18 cellular contexts compared by ENCODE assay signal in genomic region chr6:79134699-79135474, GRCh38. TPM values are rescaled to one million over a fixed set of nuclear protein-coding genes. Genes with fewer than 3 reads are reported as not detected.
DNase-seq lines count a peak whose midpoint lies in the region; ATAC-seq, FAIRE-seq and TF ChIP-seq lines count a peak whose summit lies in the region.
"Had no signal": no experiment of that assay in that cellular context is flagged by ENCODE, and none has a peak within 500 bp of the region (broad histone marks: within the 10 kb centered on the region; RNA-seq: fewer than 3 reads in every experiment).

No MANE protein-coding gene starts in this region.

- no peak for FAIRE-seq in H1 (lab: Jason Lieb, UNC)
- FAIRE-seq in D721Med (lab: Jason Lieb, UNC): no peak
- FAIRE-seq: GM18507 had no signal

- H3K4me3 ChIP-seq in Karpas-422 (ENCODE audit: low read length) (no peak overlapping the region), H1 (ENCODE audit: extremely low read depth in 1 of 4, insufficient read depth in 2 of 4, low read depth in 3 of 4, low read length in 4 of 4) (0 out of 8 replicates have a peak overlapping the region, but pooled peaks of 1 of the 4 experiments have one; percentile 12), adrenal gland (no peak overlapping the region)
- H3K4me3 ChIP-seq: left lung, SJSA1 had no signal

- no peaks in the 10 kb centered on the region for H3K4me1 Mint-ChIP-seq in activated T-cell treated with anti-CD3 and anti-CD28 coated beads, Interleukin-2, amount 50 U/mL, for 4 hours (ENCODE audit: low read depth)

- CTCF ChIA-PET in H1 (lab: Charles Lee; ENCODE audit: partially characterized antibody): interaction anchor here (0.7 to 1.5 kb wide), 2 partner anchors 9 to 48 kb away, joined by 3 to 4 read pairs; no protein-coding TSS in a partner anchor

- H4K5ac ChIP-seq in H1 (ENCODE audit: insufficient read length, low read depth, low read length): no peak overlapping the region

- TF ChIP-seq CTCF in H1 (IDR thresholded peaks at IDR 0.05; ENCODE audit: control extremely low read depth in 1 of 3, insufficient read depth in 1 of 3, low read depth in 1 of 3, low read length in 3 of 3) (peak in 2 of 3 experiments; percentile 6 to 8; a peak in 2 of 4 replicates), D721Med (IDR thresholded peaks at IDR 0.05; ENCODE audit: insufficient read depth, missing control alignments) (no peak), adrenal gland (IDR thresholded peaks at IDR 0.05) (no peak)

- H4K8ac ChIP-seq in H1 (ENCODE audit: extremely low read depth, insufficient read depth, low read length): no peak overlapping the region; the same call in 1 of the 2 replicates

- peak overlapping the region; percentile 87 for H2BK120ac ChIP-seq in H1 (replicated peaks; ENCODE audit: low read depth, low read length)

- no peak overlapping the region for H3K23ac ChIP-seq in H1 (ENCODE audit: insufficient read length)

- no peak overlapping the region for H2AK5ac ChIP-seq in H1 (ENCODE audit: low read depth, low read length)

- H3K4me3 Mint-ChIP-seq in activated T-cell treated with anti-CD3 and anti-CD28 coated beads, Interleukin-2, amount 50 U/mL, for 4 hours: no peak overlapping the region
- H3K4me3 Mint-ChIP-seq: HFFc6 had no signal

- no peaks in the 10 kb centered on the region for H3K9me2 ChIP-seq in Karpas-422 (replicated peaks; ENCODE audit: insufficient read depth, low read length)

- no peak overlapping the region for H3K56ac ChIP-seq in H1 (replicated peaks; ENCODE audit: insufficient read length, low read depth, low read length)

- no peak overlapping the region for H4K91ac ChIP-seq in H1 (replicated peaks; ENCODE audit: insufficient read length, low read length)

- no peaks in the 10 kb centered on the region for H3K79me1 ChIP-seq in H1 (ENCODE audit: low read depth, low read length)

- peak overlapping the region; percentile 39; the same call in 1 of the 2 replicates for H2BK12ac ChIP-seq in H1 (ENCODE audit: low read depth, low read length)

- H3K27me3 Mint-ChIP-seq in activated T-cell treated with anti-CD3 and anti-CD28 coated beads, Interleukin-2, amount 50 U/mL, for 4 hours (ENCODE audit: low read depth): peaks cover 23% of the 10 kb centered on the region

- TF ChIP-seq EP300 in H1 (IDR thresholded peaks at IDR 0.05; ENCODE audit: borderline replicate concordance in 1 of 2, low read depth in 2 of 2, low read length in 2 of 2): no peak

- no peak overlapping the region for H3K27ac ChIP-seq in Karpas-422 (ENCODE audit: low read length)
- H3K27ac ChIP-seq in H1 (ENCODE audit: low read depth, low read length): no peak overlapping the region
- H3K27ac ChIP-seq in adrenal gland: no peak overlapping the region
- H3K27ac ChIP-seq: left lung, SJSA1 had no signal

- no peak overlapping the region; the same call in 1 of the 2 replicates for H3K18ac ChIP-seq in H1 (ENCODE audit: extremely low read depth, low read length)

- H3K79me2 ChIP-seq in Karpas-422 (ENCODE audit: low read length) (no peaks in the 10 kb centered on the region), H1 (ENCODE audit: control insufficient read depth in 1 of 2, insufficient read depth in 2 of 2, low read length in 2 of 2) (no peaks in the 10 kb centered on the region)

- intact Hi-C loops in adrenal gland (cut with DNase I): no loop called here

- H2BK5ac ChIP-seq in H1 (ENCODE audit: low read depth, low read length): no peak overlapping the region; the same call in 1 of the 2 replicates

- no peaks in the 10 kb centered on the region for H3K36me3 Mint-ChIP-seq in activated T-cell treated with anti-CD3 and anti-CD28 coated beads, Interleukin-2, amount 50 U/mL, for 4 hours (ENCODE audit: insufficient read depth)

- POLR2A ChIA-PET in H1 (lab: Charles Lee; ENCODE audit: partially characterized antibody): interaction anchor here (0.8 kb wide), 1 partner anchor 226 kb away, joined by 3 read pairs; no protein-coding TSS in a partner anchor

- H4K20me1 ChIP-seq in Karpas-422 (ENCODE audit: insufficient read depth, low read depth, low read length): no peaks in the 10 kb centered on the region
- no peaks in the 10 kb centered on the region for H4K20me1 ChIP-seq in H1 (replicated peaks in 1 of 2; ENCODE audit: control insufficient read depth in 1 of 2, insufficient read depth in 2 of 2, low read length in 2 of 2)

- H3K23me2 ChIP-seq in H1 (ENCODE audit: low read depth, low read length): no peaks in the 10 kb centered on the region

- H3K9me3 ChIP-seq in Karpas-422 (ENCODE audit: low read length) (no peaks in the 10 kb centered on the region), H1 (ENCODE audit: insufficient read depth in 2 of 2, low read depth in 1 of 2, low read length in 1 of 2) (peaks cover 5 to 23% of the 10 kb centered on the region in 2 experiments; a peak in 3 of 4 replicates), adrenal gland (replicated peaks in 1 of 3) (no peaks in the 10 kb centered on the region)
- H3K9me3 ChIP-seq: SJSA1 had no signal

- WGBS in H1 (ENCODE audit: extremely low coverage in 1 of 2, insufficient coverage in 1 of 2, insufficient read length in 1 of 2, insufficient replicate concordance in 2 of 2, low coverage in 1 of 2, low lambda C conversion rate in 2 of 2, missing lambda C conversion rate in 1 of 2), 2 experiments: 64% methylated on average over 2 of the region's 2 CpGs; no CpG with 5 or more reads in 1 of the 2 experiments
- 63 to 86% (median 76%) methylated on average over 1 to 2 of the region's 2 CpGs for WGBS in adrenal gland, 4 donors

- peak in 1 of 2 experiments; percentile 13; a peak in 1 of 4 replicates for TF ChIP-seq RAD21 in H1 (IDR thresholded peaks at IDR 0.05 in 1 of 2, conservative IDR thresholded peaks at IDR 0.05 in 1 of 2; ENCODE audit: low read depth in 2 of 2, low read length in 2 of 2)

- no peak overlapping the region for H2AFZ ChIP-seq in Karpas-422 (ENCODE audit: low read length)
- H2AFZ ChIP-seq in H1 (ENCODE audit: low read length): peak overlapping the region; percentile 16; the same call in 1 of the 2 replicates

- TF ChIP-seq POLR2A in H1 (IDR thresholded peaks at IDR 0.05; ENCODE audit: control extremely low read depth in 1 of 2, low read depth in 2 of 2, low read length in 2 of 2): no peak
- TF ChIP-seq POLR2A in adrenal gland (IDR thresholded peaks at IDR 0.05): no peak

- H3K4me2 ChIP-seq in Karpas-422 (ENCODE audit: low read depth, low read length, poor library complexity, severe bottlenecking) (no peak overlapping the region), H1 (ENCODE audit: insufficient read depth in 1 of 2, low read depth in 2 of 2, low read length in 2 of 2) (no peak overlapping the region)

- no peak overlapping the region; the same call in 1 of the 2 replicates for H2BK15ac ChIP-seq in H1 (ENCODE audit: low read length)

- ATAC-seq in activated T-cell treated with anti-CD3 and anti-CD28 coated beads, Interleukin-2, amount 50 U/mL, for 4 hours: no peak
- ATAC-seq: left lung, right cardiac atrium had no signal

- H3K27me3 ChIP-seq in Karpas-422 (ENCODE audit: low read length) (no peaks in the 10 kb centered on the region), H1 (replicated peaks in 1 of 4; ENCODE audit: control insufficient read depth in 3 of 4, extremely low read depth in 1 of 4, insufficient read depth in 3 of 4, low read length in 3 of 4) (no peaks in the 10 kb centered on the region), adrenal gland (no peaks in the 10 kb centered on the region)
- H3K27me3 ChIP-seq: left lung, SJSA1 had no signal

- H2BK20ac ChIP-seq in H1 (ENCODE audit: low read length): peak overlapping the region; percentile 61; the same call in 1 of the 2 replicates

- no peak overlapping the region for H3K9ac ChIP-seq in Karpas-422 (ENCODE audit: low read length)
- H3K9ac ChIP-seq in H1 (replicated peaks in 1 of 4; ENCODE audit: extremely low read depth in 1 of 4, low read depth in 3 of 4, low read length in 3 of 4): no peak overlapping the region

- H3K36me3 ChIP-seq in Karpas-422 (ENCODE audit: insufficient read depth, low read length) (no peaks in the 10 kb centered on the region), H1 (ENCODE audit: control insufficient read depth in 2 of 4, insufficient read depth in 4 of 4, low read length in 3 of 4) (no peaks in the 10 kb centered on the region), adrenal gland (replicated peaks in 1 of 2) (no peaks in the 10 kb centered on the region)
- H3K36me3 ChIP-seq: left lung, SJSA1 had no signal

- H3K4me1 ChIP-seq in Karpas-422 (ENCODE audit: low read length) (no peaks in the 10 kb centered on the region), H1 (replicated peaks in 1 of 4; ENCODE audit: control insufficient read depth in 3 of 4, insufficient read depth in 4 of 4, low read length in 3 of 4) (no peaks in the 10 kb centered on the region), adrenal gland (replicated peaks in 1 of 2) (no peaks in the 10 kb centered on the region)
- H3K4me1 ChIP-seq: left lung, SJSA1 had no signal

- DNase-seq in DMS153 treated with DMSO at 0.1 percent for 48 hours (lab: John Stamatoyannopoulos, UW; ENCODE audit: unreplicated experiment) (peak; percentile 99), Karpas-422 (peak; percentile 46), NCI-H510A (lab: John Stamatoyannopoulos, UW) (peak; percentile 64), H1 (ENCODE audit: low read depth in 1 of 2, low spot score in 2 of 2) (no peak), D721Med (ENCODE audit: insufficient read length, low spot score) (no peak), adrenal gland (no peak)
- DNase-seq in activated T-cell treated with anti-CD3 and anti-CD28 coated beads, Interleukin-2, amount 50 U/mL, for 4 hours: no peak
- DNase-seq in stimulated activated CD4-positive, alpha-beta T cell treated with anti-CD3 and anti-CD28 coated beads, Interleukin-15, amount 100 ng/mL, for 24 hours: no peak
- DNase-seq: activated CD4-positive, CD25-positive, alpha-beta regulatory T cell treated with anti-CD3 and anti-CD28 coated beads, Interleukin-2, amount 50 U/mL, for 72 hours; activated gamma-delta T cell; anterior cingulate cortex; foreskin fibroblast; HFFc6; left lung; NCI-H1694; right cardiac atrium had no signal

- H3K14ac ChIP-seq in H1 (ENCODE audit: insufficient read length): no peak overlapping the region

- no peak overlapping the region for H3K4ac ChIP-seq in H1 (replicated peaks; ENCODE audit: insufficient read length, low read depth, low read length)

- H3K9me3 Mint-ChIP-seq in activated T-cell treated with anti-CD3 and anti-CD28 coated beads, Interleukin-2, amount 50 U/mL, for 4 hours: peaks cover 15% of the 10 kb centered on the region

RNA-seq across cellular contexts. Expression of gene PHIP, which starts 56.8 kb away (rescaled TPM):
- total RNA-seq in Karpas-422 (2014; rRNA removed; shearing (Covaris generic); ENCODE audit: low replicate concordance): 27.6 and 52.4 TPM in 2 replicates
- 54.2 and 56.2 TPM in 2 replicates for total RNA-seq in H1 (2021; fragmentation: NEBNext Ultra II Directional; extraction: Animal tissue kit (Norgen Biotek cat#: 25700))
- polyA plus RNA-seq in H1 (2011; rRNA removed) (5.1 and 7.3 TPM in 2 replicates), adrenal gland (10 to 100 TPM in 2 of 3 donors, 1 to 10 TPM in 1; 7.7 to 15.7 (median 10.9) TPM)
- polyA plus RNA-seq in H1 (2011; cell fraction: cytosol; rRNA removed): 10.3 TPM
- 14.7 TPM for polyA plus RNA-seq in H1 (2011; cell fraction: nucleus; rRNA removed)
- polyA plus RNA-seq in H1 (2012, experiment 1 of 2): 15.0 to 30.6 TPM (median 18.4 TPM) in 4 replicates
- polyA plus RNA-seq in H1 (2012, experiment 2 of 2): 1.6 TPM
- polyA plus RNA-seq in H1 (2013, experiment 1 of 2): 25.2 TPM
- polyA plus RNA-seq in H1 (2013, experiment 2 of 2): 21.2 TPM
- 46.0 and 65.2 TPM in 2 replicates for polyA minus RNA-seq in H1 (2011; rRNA and poly(A)+ RNA removed)
- polyA minus RNA-seq in H1 (2011; cell fraction: cytosol; rRNA and poly(A)+ RNA removed): 33.5 TPM
- polyA minus RNA-seq in H1 (2011; cell fraction: nucleus; rRNA and poly(A)+ RNA removed): 141 TPM
- 10 to 100 TPM; 17.0 to 18.4 (median 17.6) TPM for total RNA-seq in activated T-cell treated with anti-CD3 and anti-CD28 coated beads, Interleukin-2, amount 50 U/mL, for 4 hours
- 10 to 100 TPM in 7 of 8 donors, 1 to 10 TPM in 1; 8.0 to 22.7 (median 18.2) TPM for total RNA-seq in adrenal gland

Comparison
In these comparisons a context has a peak if more than half of its experiments do, and no peak if none do; other contexts are left out.
1. DNase-seq: peak in DMS153 treated with DMSO at 0.1 percent for 48 hours (single experiment), Karpas-422 (single experiment) and NCI-H510A (single experiment); none in H1 (0 of 2), D721Med (single experiment), activated T-cell treated with anti-CD3 and anti-CD28 coated beads, Interleukin-2, amount 50 U/mL, for 4 hours (single experiment), stimulated activated CD4-positive, alpha-beta T cell treated with anti-CD3 and anti-CD28 coated beads, Interleukin-15, amount 100 ng/mL, for 24 hours (single experiment) and adrenal gland (0 of 7).
2. CTCF ChIP-seq: peak in H1 (2 of 3); none in D721Med (single experiment) and adrenal gland (0 of 6).